8 cellular contexts compared by ENCODE assay signal in genomic region chr5:149035282-149035882, GRCh38. TPM values are rescaled to one million over a fixed set of nuclear protein-coding genes. Genes with fewer than 3 reads are reported as not detected.
A peak's percentile ranks its signal among the peaks of the same experiment; 100 is the strongest.
DNase-seq lines count a peak whose midpoint lies in the region; ATAC-seq and TF ChIP-seq lines count a peak whose summit lies in the region.

No MANE protein-coding gene starts in this region.

- peak; percentile 84 for DNase-seq in DMS 273 (lab: John Stamatoyannopoulos, UW; ENCODE audit: unreplicated experiment)
- DNase-seq in HuH-7.5 (ENCODE audit: low spot score) = peak; percentile 47
- peak; percentile 71 for DNase-seq in Panc1 (ENCODE audit: low read depth, low spot score)
- DNase-seq in activated T-cell treated with anti-CD3 and anti-CD28 coated beads, Interleukin-2, amount 50 U/mL, for 1 hour = peak; percentile 66
- peak; percentile 67 for DNase-seq in fibroblast of gingiva (ENCODE audit: low read depth)
- DNase-seq in nephron progenitor cell = peak; percentile 78
- DNase-seq in stomach = peak; percentile 76

- H3K36me3 ChIP-seq in Panc1 (ENCODE audit: control insufficient read depth, insufficient read depth, low read length) (no peaks in the 10 kb centered on the region), stomach (no peaks in the 10 kb centered on the region)

- no peak for TF ChIP-seq POLR2A in stomach (IDR thresholded peaks at IDR 0.05)

- peaks cover 2% of the 10 kb centered on the region for H3K4me1 Mint-ChIP-seq in nephron progenitor cell

- H3K27me3 ChIP-seq in Panc1 (ENCODE audit: control insufficient read depth, insufficient read depth, low read length) (no peaks in the 10 kb centered on the region), stomach (no peaks in the 10 kb centered on the region)

- intact Hi-C loops in Panc1 (cut with micrococcal nuclease; ENCODE audit: unreplicated experiment) = loop anchor here (1.0 to 10.0 kb wide), 6 partner anchors 79 to 581 kb away; partner anchors contain the start of gene ADRB2
- intact Hi-C loops in stomach (cut with DNase I; ENCODE audit: low total_unique reads) = loop anchor here (10.0 kb wide), 1 partner anchor 301 kb away; no protein-coding TSS in a partner anchor

- no peak overlapping the region for H3K27ac Mint-ChIP-seq in nephron progenitor cell

- ATAC-seq in GM21447 (IDR thresholded peaks at IDR 0.05; ENCODE audit: unreplicated experiment) (peak; percentile 68), Panc1 (peak; percentile 98)

- 25 to 29% (median 29%) methylated on average over 9 of the region's 9 CpGs for WGBS in stomach, 5 donors

- H3K4me3 Mint-ChIP-seq in nephron progenitor cell = no peak overlapping the region

- BruUV-seq in Panc1 (replicated peaks; lab: Mats Ljungman, UMichigan) = no TSS peak

- POLR2A ChIA-PET in Panc1 (lab: Charles Lee) = no interaction called here

- H3K4me1 ChIP-seq in Panc1 (ENCODE audit: control insufficient read depth, insufficient read depth, low read length) (no peaks in the 10 kb centered on the region), stomach (peaks cover 0 to 21% (median 2%) of the 10 kb centered on the region in 4 donors)

- CTCF ChIA-PET in Panc1 (lab: Charles Lee) = interaction anchor here (0.5 to 2.7 kb wide), 14 partner anchors 9 to 662 kb away, joined by 3 to 34 read pairs (median 3); no protein-coding TSS in a partner anchor

- in situ Hi-C loops in Panc1 (cut with HindIII; ENCODE audit: low pct_unique_long_range_greater_than_20kb, low sequenced_read_pairs) = no loop called here

- TF ChIP-seq CTCF in Panc1 (IDR thresholded peaks at IDR 0.05) = peak; percentile 91
- TF ChIP-seq CTCF in nephron progenitor cell (IDR thresholded peaks at IDR 0.05) = peak; percentile 77
- peak in 5 of 7 experiments; percentile 64 to 81 (median 81) for TF ChIP-seq CTCF in stomach (IDR thresholded peaks at IDR 0.05)

- H3K36me3 Mint-ChIP-seq in nephron progenitor cell (ENCODE audit: low read depth) = no peaks in the 10 kb centered on the region

- H3K27me3 Mint-ChIP-seq in nephron progenitor cell (ENCODE audit: low read depth, poor library complexity) = peaks cover 17% of the 10 kb centered on the region

- H3K4me3 ChIP-seq in Panc1 (ENCODE audit: low read depth in 2 of 2, low read length in 2 of 2) (no peak overlapping the region), stomach (no peak overlapping the region)

- H3K9me3 Mint-ChIP-seq in nephron progenitor cell = no peaks in the 10 kb centered on the region

- H3K9me3 ChIP-seq in Panc1 (ENCODE audit: control insufficient read depth, insufficient read depth, low read depth, low read length) (no peaks in the 10 kb centered on the region), stomach (no peaks in the 10 kb centered on the region)

- H3K27ac ChIP-seq in Panc1 (ENCODE audit: low read length) = no peak overlapping the region
- no peak overlapping the region for H3K27ac ChIP-seq in stomach

- no peak for TF ChIP-seq EP300 in stomach (IDR thresholded peaks at IDR 0.05)

RNA-seq across cellular contexts. Expression of gene SH3TC2, which starts 27.5 kb away (rescaled TPM):
- total RNA-seq in Panc1 (2021; ENCODE audit: unreplicated experiment) (0.33 TPM), stomach (1 to 10 TPM in 1 of 5 donors, under 1 TPM in 3, not detected in 1; under 0.01 to 3.1 (median 0.44) TPM)
- polyA plus RNA-seq in Panc1 (2012; ENCODE audit: insufficient read length) = not detected
- under 1 TPM; 0.06 to 0.75 (median 0.46) TPM for polyA plus RNA-seq in stomach
